Comparison of ENCODE assay signal across 8 cellular contexts in the genomic region with DNA sequence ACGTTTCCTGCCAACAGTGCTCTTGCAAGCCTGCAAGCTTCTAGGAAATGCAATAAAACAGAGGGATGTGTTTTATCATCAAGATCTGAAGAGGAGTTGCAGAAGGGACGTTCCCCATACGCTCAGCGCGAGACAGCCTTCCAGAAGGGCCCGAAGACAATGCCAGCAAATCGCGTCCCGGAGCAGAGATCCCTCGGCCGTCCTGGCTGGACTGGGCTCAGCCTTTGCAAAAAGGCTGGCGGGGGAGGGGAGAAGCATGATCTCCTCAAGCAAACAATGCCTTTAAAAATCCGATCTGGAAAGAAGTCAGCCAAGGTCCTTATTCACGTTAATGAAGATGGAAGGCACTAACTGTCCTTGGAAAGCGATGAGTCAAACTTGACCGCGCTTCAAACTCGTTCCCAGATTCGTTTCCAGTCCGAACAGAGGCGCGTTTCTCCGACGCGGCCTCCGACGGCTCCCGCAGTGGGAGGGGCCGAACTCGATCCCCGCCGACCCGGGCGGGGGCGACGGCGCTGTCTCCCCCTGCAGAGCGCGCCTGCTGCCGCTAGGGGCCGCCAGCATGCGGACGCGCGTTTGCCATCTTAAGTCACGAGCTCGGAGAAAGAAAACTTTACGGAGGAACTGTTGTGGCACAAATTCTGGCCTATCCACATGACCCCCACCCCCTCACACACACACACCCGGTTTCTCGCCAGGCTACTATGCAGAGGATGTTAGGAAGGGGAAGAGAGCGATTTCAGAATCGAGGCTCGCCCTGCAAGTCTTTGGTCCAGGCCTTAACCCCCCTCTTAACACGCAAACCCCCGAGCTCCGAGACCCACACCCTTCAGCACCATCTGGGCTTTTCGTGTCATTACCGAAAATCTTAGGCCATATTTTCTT. TPM values are rescaled to one million over a fixed set of nuclear protein-coding genes. Genes with fewer than 3 reads are reported as not detected.
A peak's percentile ranks its signal among the peaks of the same experiment; 100 is the strongest.
DNase-seq lines count a peak whose midpoint lies in the region; ATAC-seq lines count a peak whose summit lies in the region.

No MANE protein-coding gene starts in this region.

- peak overlapping the region; percentile 98 for H3K27ac ChIP-seq in esophagus (ENCODE audit: low read depth in 2 of 2, low read length in 1 of 2)

- DNase-seq in GM03348 (ENCODE audit: low spot score), result peak; percentile 82
- DNase-seq in NOMO-1 treated with DMSO at 0.1 percent for 48 hours (lab: John Stamatoyannopoulos, UW; ENCODE audit: unreplicated experiment), result peak; percentile 83
- peak; percentile 91 to 92 for DNase-seq in activated T-cell treated with anti-CD3 and anti-CD28 coated beads, Interleukin-2, amount 50 U/mL, for 48 hours
- DNase-seq in mucosa of gallbladder (ENCODE audit: low spot score), result peak; percentile 87
- DNase-seq in stimulated activated CD8-positive, alpha-beta memory T cell treated with anti-CD3 and anti-CD28 coated beads, Interleukin-7, amount 100 ng/mL, for 1 hour (ENCODE audit: low read depth in 2 of 2), result peak; percentile 55 to 70

- WGBS in esophagus, 2 donors, result 1 to 2% methylated on average over 58 of the region's 58 CpGs

- peak; percentile 35 for ATAC-seq in HG02981 (IDR thresholded peaks at IDR 0.05; ENCODE audit: unreplicated experiment)
- no peak for ATAC-seq in GM21528 (IDR thresholded peaks at IDR 0.05; ENCODE audit: low FRiP score, unreplicated experiment)

- H3K9me3 ChIP-seq in esophagus (ENCODE audit: control insufficient read depth in 2 of 2, insufficient read depth in 1 of 2, low read depth in 1 of 2, low read length in 1 of 2), result no peaks in the 10 kb centered on the region

- H3K27me3 ChIP-seq in esophagus (ENCODE audit: control insufficient read depth in 1 of 2, insufficient read depth in 2 of 2, low read length in 2 of 2), result no peaks in the 10 kb centered on the region

- H3K4me3 ChIP-seq in esophagus (ENCODE audit: low read depth in 1 of 2, low read length in 2 of 2), result peak overlapping the region; percentile 64 to 94

- H3K4me1 ChIP-seq in esophagus (ENCODE audit: control insufficient read depth in 2 of 2, insufficient read depth in 2 of 2, low read length in 1 of 2), result peaks cover 2% of the 10 kb centered on the region in 2 donors

- no peaks in the 10 kb centered on the region for H3K36me3 ChIP-seq in esophagus (ENCODE audit: control insufficient read depth in 2 of 2, insufficient read depth in 2 of 2, low read length in 1 of 2)

RNA-seq across cellular contexts. Expression of gene BCL6, which starts 5.5 kb away (rescaled TPM):
- polyA plus RNA-seq in esophagus, result 10 to 100 TPM; 24.4 to 28.7 TPM
- total RNA-seq in mucosa of gallbladder, result 79.4 TPM

RNA-seq across cellular contexts. Expression of gene RTP2, which starts 37.4 kb away (rescaled TPM):
- not detected for polyA plus RNA-seq in esophagus
- total RNA-seq in mucosa of gallbladder, result not detected
